ENCODE assay signal across 9 cellular contexts in the genomic region with DNA sequence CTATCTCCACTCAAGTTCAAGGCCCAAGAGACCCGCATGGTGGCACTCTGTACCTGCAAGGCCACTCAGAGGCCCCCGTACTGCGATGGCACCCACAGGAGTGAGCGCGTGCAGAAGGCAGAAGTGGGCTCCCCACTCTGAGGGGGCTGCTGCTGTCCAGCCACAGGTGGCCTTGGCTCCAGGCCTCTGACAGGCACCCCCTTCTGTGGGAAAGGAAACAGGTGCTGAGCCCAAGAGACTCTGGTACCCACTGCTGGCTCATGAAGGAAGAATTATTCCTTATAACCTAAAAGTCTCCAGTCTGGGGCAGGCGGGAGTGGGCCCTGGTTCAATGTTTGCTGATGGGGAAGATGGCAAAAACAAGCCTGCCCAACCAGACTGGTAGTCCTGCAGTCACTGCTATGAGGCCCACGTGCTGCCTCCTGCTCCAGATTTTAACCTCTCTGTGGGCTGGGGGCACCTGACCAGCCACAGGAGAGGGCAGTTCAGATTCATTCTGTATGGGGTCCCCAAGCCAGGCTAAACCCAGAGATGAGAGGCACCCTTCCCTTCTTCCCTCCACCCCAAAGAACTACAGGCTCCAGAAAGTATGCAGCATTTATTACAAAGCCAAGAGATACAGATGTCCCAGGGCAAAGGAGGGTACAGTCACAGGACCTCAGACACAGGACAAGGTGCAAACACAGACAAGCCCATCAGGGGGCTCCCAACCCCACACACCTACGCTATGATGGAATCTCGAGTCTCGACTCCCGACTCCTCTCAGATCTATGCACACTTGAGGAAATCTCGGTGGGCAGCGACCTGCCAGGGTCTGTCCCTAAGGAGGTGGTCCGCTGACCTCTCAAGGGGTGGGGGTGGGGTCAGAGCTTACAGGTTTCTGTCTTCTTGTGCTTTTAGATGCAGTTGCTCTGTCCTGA. TPM values are rescaled to one million over a fixed set of nuclear protein-coding genes. Genes with fewer than 3 reads are reported as not detected.
DNase-seq lines count a peak whose midpoint lies in the region; ATAC-seq, FAIRE-seq and TF ChIP-seq lines count a peak whose summit lies in the region.
"Had no signal": no experiment of that assay in that cellular context is flagged by ENCODE, and none has a peak within 500 bp of the region (broad histone marks: within the 10 kb centered on the region; RNA-seq: fewer than 3 reads in every experiment).

No MANE protein-coding gene starts in this region.

- TF ChIP-seq POLR2A in HepG2 (IDR thresholded peaks at IDR 0.05; ENCODE audit: insufficient read depth in 1 of 2, low read depth in 2 of 2, low read length in 2 of 2): peak in 1 of 2 experiments; percentile 60; a peak in 1 of 4 replicates

- H3K9ac ChIP-seq in BLaER1 (0 out of 2 replicates have a peak overlapping the region, but pooled peaks have one; percentile 22), HepG2 (ENCODE audit: insufficient read depth, low read depth, low read length) (no peak overlapping the region)

- 77% methylated on average over 11 of the region's 14 CpGs for WGBS in HepG2 (ENCODE audit: low lambda C conversion rate)

- H4K20me1 ChIP-seq in BLaER1: peaks cover 49% of the 10 kb centered on the region
- H4K20me1 ChIP-seq in HepG2 (ENCODE audit: insufficient read depth, low read length): peaks cover 20% of the 10 kb centered on the region; the same call in 1 of the 2 replicates

- H3K27ac Mint-ChIP-seq in activated T-cell treated with anti-CD3 and anti-CD28 coated beads, Interleukin-2, amount 50 U/mL, for 72 hours: peak overlapping the region; percentile 62
- H3K27ac Mint-ChIP-seq: mesothelial cell of epicardium had no signal

- FAIRE-seq in HepG2 (lab: Jason Lieb, UNC) (no peak), GM19239 (lab: Jason Lieb, UNC) (no peak)

- peaks cover 35% of the 10 kb centered on the region for H3K36me3 ChIP-seq in BLaER1
- H3K36me3 ChIP-seq in HepG2 (replicated peaks in 1 of 2; ENCODE audit: control insufficient read depth in 1 of 2, insufficient read depth in 2 of 2, low read length in 2 of 2): peaks cover 20 to 42% of the 10 kb centered on the region in 2 experiments

- H3K4me1 ChIP-seq in BLaER1 (peaks cover 83% of the 10 kb centered on the region), HepG2 (ENCODE audit: insufficient read depth, low read length) (peaks cover 54% of the 10 kb centered on the region)

- in situ Hi-C loops in GM13976 (cut with MboI; ENCODE audit: low sequenced_read_pairs, unreplicated experiment) (no loop called here), HepG2 (cut with HindIII; ENCODE audit: extremely low pct_ligation_motif_present, low pct_unique_long_range_greater_than_20kb) (loop anchor here (5.0 kb wide), 1 partner anchor 56 kb away; no protein-coding TSS in a partner anchor)

- no peak overlapping the region for H3K4me3 ChIP-seq in BLaER1
- no peak overlapping the region for H3K4me3 ChIP-seq in HepG2 (replicated peaks in 1 of 3; ENCODE audit: insufficient read depth in 1 of 3, low read depth in 2 of 3, low read length in 3 of 3)

- TF ChIP-seq EP300 in HepG2 (IDR thresholded peaks at IDR 0.05; ENCODE audit: low read depth in 2 of 2, low read length in 2 of 2) (no peak), HepG2 (CRISPR knock-in tag; IDR thresholded peaks at IDR 0.05; ENCODE audit: borderline replicate concordance) (no peak)

- no peaks in the 10 kb centered on the region for H3K27me3 Mint-ChIP-seq in activated T-cell treated with anti-CD3 and anti-CD28 coated beads, Interleukin-2, amount 50 U/mL, for 72 hours (ENCODE audit: low read depth)

- TF ChIP-seq CTCF in GM13976 (IDR thresholded peaks at IDR 0.05; ENCODE audit: borderline replicate concordance, control extremely low read depth, extremely low read depth, insufficient read depth, missing control alignments) (peak; percentile 17), HepG2 (CRISPR knock-in tag; IDR thresholded peaks at IDR 0.05) (peak; percentile 70)

- CTCF ChIA-PET in HepG2 (lab: Yijun Ruan, JAX; ENCODE audit: low intra/inter-chr PET ratio, low total read pairs): interaction anchor here (1.0 to 3.6 kb wide), 3 partner anchors 14 to 66 kb away, joined by 3 to 37 read pairs (median 6); partner anchors contain the start of gene PCGF2

- DNase-seq in GM13976 (ENCODE audit: low spot score) (no peak), HepG2 (ENCODE audit: low spot score) (peak; percentile 68), NCI-H748 (lab: John Stamatoyannopoulos, UW; ENCODE audit: unreplicated experiment) (no peak), GM19239 (ENCODE audit: insufficient read length, low spot score) (no peak), mesenteric fat pad (ENCODE audit: low spot score) (no peak)
- peak in 1 of 2 donors; percentile 46 for DNase-seq in activated T-cell treated with anti-CD3 and anti-CD28 coated beads, Interleukin-2, amount 50 U/mL, for 72 hours

- H3K27me3 ChIP-seq in BLaER1: no peaks in the 10 kb centered on the region
- H3K27me3 ChIP-seq in HepG2 (ENCODE audit: control insufficient read depth in 1 of 2, insufficient read depth in 2 of 2, low read length in 2 of 2): no peaks in the 10 kb centered on the region

- no peak overlapping the region for H2AFZ ChIP-seq in HepG2 (ENCODE audit: low read length)

- POLR2A ChIA-PET in HepG2 (lab: Yijun Ruan, JAX): interaction anchor here (0.8 to 2.2 kb wide), 5 partner anchors 12 to 76 kb away, joined by 3 to 27 read pairs (median 4); no protein-coding TSS in a partner anchor

- H3K9me3 Mint-ChIP-seq in activated T-cell treated with anti-CD3 and anti-CD28 coated beads, Interleukin-2, amount 50 U/mL, for 72 hours: no peaks in the 10 kb centered on the region
- H3K9me3 Mint-ChIP-seq: mesothelial cell of epicardium had no signal

- H3K4me2 ChIP-seq in BLaER1 (peak overlapping the region; percentile 42), HepG2 (ENCODE audit: low read depth, low read length) (no peak overlapping the region)

- peaks cover 26% of the 10 kb centered on the region for H3K79me2 ChIP-seq in HepG2 (ENCODE audit: insufficient read depth, low read length)

- H3K9me3 ChIP-seq in BLaER1 (no peaks in the 10 kb centered on the region), HepG2 (ENCODE audit: low read length) (no peaks in the 10 kb centered on the region)

- BruUV-seq in HepG2 (replicated peaks; lab: Mats Ljungman, UMichigan): TSS peak; percentile 27

- peaks cover 1% of the 10 kb centered on the region in 2 donors for H3K36me3 Mint-ChIP-seq in activated T-cell treated with anti-CD3 and anti-CD28 coated beads, Interleukin-2, amount 50 U/mL, for 72 hours (ENCODE audit: insufficient read depth in 2 of 2)

- H3K27ac ChIP-seq in BLaER1 (0 out of 2 replicates have a peak overlapping the region, but pooled peaks have one; percentile 8), HepG2 (ENCODE audit: extremely low read length, insufficient read depth, low read length) (peak overlapping the region; percentile 18)

- peak in 1 of 2 donors; percentile 16 for ATAC-seq in activated T-cell treated with anti-CD3 and anti-CD28 coated beads, Interleukin-2, amount 50 U/mL, for 72 hours (replicated peaks in 1 of 2)
- ATAC-seq in HepG2 (peak; percentile 29), GM18873 (IDR thresholded peaks at IDR 0.05; ENCODE audit: low FRiP score, unreplicated experiment) (no peak)

- peaks cover 58% of the 10 kb centered on the region for H3K4me1 Mint-ChIP-seq in activated T-cell treated with anti-CD3 and anti-CD28 coated beads, Interleukin-2, amount 50 U/mL, for 72 hours (ENCODE audit: low read depth)

- TF ChIP-seq RAD21 in HepG2 (CRISPR knock-in tag; IDR thresholded peaks at IDR 0.05): peak; percentile 55

- peak overlapping the region; percentile 43 to 50 for H3K4me3 Mint-ChIP-seq in activated T-cell treated with anti-CD3 and anti-CD28 coated beads, Interleukin-2, amount 50 U/mL, for 72 hours
- H3K4me3 Mint-ChIP-seq: mesothelial cell of epicardium had no signal

- intact Hi-C loops in HepG2 (cut with micrococcal nuclease; ENCODE audit: unreplicated experiment): no loop called here

RNA-seq across cellular contexts. Expression of gene CISD3, which starts 3.4 kb away (rescaled TPM):
- total RNA-seq in activated T-cell treated with anti-CD3 and anti-CD28 coated beads, Interleukin-2, amount 50 U/mL, for 72 hours: 10 to 100 TPM; 25.5 to 27.8 TPM
- total RNA-seq in HepG2 (2016; rRNA removed; fragmentation: Illumina TruSeq; extraction: Trizol): 34.1 and 42.6 TPM in 2 replicates
- total RNA-seq in HepG2 (2016; cell fraction: cytosol; rRNA removed; fragmentation: Illumina TruSeq; extraction: Trizol; ENCODE audit: low read depth): 64.2 and 89.3 TPM in 2 replicates
- 38.9 and 39.2 TPM in 2 replicates for total RNA-seq in HepG2 (2016; cell fraction: insoluble cytoplasmic fraction; rRNA removed; fragmentation: Illumina TruSeq; extraction: Trizol)
- total RNA-seq in HepG2 (2016; cell fraction: membrane; rRNA removed; fragmentation: Illumina TruSeq; extraction: Trizol): 72.8 and 92.2 TPM in 2 replicates
- 12.0 and 15.5 TPM in 2 replicates for total RNA-seq in HepG2 (2016; cell fraction: nucleus; rRNA removed; fragmentation: Illumina TruSeq; extraction: Trizol)
- polyA plus RNA-seq in HepG2 (2011; rRNA removed): 30.0 and 34.9 TPM in 2 replicates
- 15.0 and 24.9 TPM in 2 replicates for polyA plus RNA-seq in HepG2 (2011; cell fraction: cytosol; rRNA removed)
- 10.7 and 11.5 TPM in 2 replicates for polyA plus RNA-seq in HepG2 (2011; cell fraction: nucleus; rRNA removed)
- 34.2 TPM in 2 replicates for polyA plus RNA-seq in HepG2 (2012)
- polyA plus RNA-seq in HepG2 (2016; cell fraction: cytosol; fragmentation: Illumina TruSeq; extraction: Trizol; ENCODE audit: low read depth): 183 and 249 TPM in 2 replicates
- polyA plus RNA-seq in HepG2 (2016; cell fraction: insoluble cytoplasmic fraction; fragmentation: Illumina TruSeq; extraction: Trizol; ENCODE audit: low read depth): 69.7 and 77.8 TPM in 2 replicates
- polyA plus RNA-seq in HepG2 (2016; cell fraction: membrane; fragmentation: Illumina TruSeq; extraction: Trizol; ENCODE audit: low read depth): 135 and 168 TPM in 2 replicates
- 46.2 and 46.8 TPM in 2 replicates for polyA plus RNA-seq in HepG2 (2016; cell fraction: nucleus; fragmentation: Illumina TruSeq; extraction: Trizol; ENCODE audit: insufficient read depth, low read depth)
- 16.1 and 27.0 TPM in 2 replicates for polyA minus RNA-seq in HepG2 (2011; rRNA and poly(A)+ RNA removed; ENCODE audit: low replicate concordance)
- 7.2 and 7.7 TPM in 2 replicates for polyA minus RNA-seq in HepG2 (2011; cell fraction: cytosol; rRNA and poly(A)+ RNA removed)
- 7.1 and 8.1 TPM in 2 replicates for polyA minus RNA-seq in HepG2 (2011; cell fraction: nucleus; rRNA and poly(A)+ RNA removed)
- total RNA-seq in mesenteric fat pad: 44.6 TPM

RNA-seq across cellular contexts. Expression of gene PCGF2, which starts 14.6 kb away (rescaled TPM):
- 1 to 10 TPM; 2.7 to 7.7 TPM for total RNA-seq in activated T-cell treated with anti-CD3 and anti-CD28 coated beads, Interleukin-2, amount 50 U/mL, for 72 hours
- total RNA-seq in HepG2 (2016; rRNA removed; fragmentation: Illumina TruSeq; extraction: Trizol): 11.6 and 11.7 TPM in 2 replicates
- total RNA-seq in HepG2 (2016; cell fraction: cytosol; rRNA removed; fragmentation: Illumina TruSeq; extraction: Trizol; ENCODE audit: low read depth): 12.6 and 19.2 TPM in 2 replicates
- total RNA-seq in HepG2 (2016; cell fraction: insoluble cytoplasmic fraction; rRNA removed; fragmentation: Illumina TruSeq; extraction: Trizol): 8.9 and 11.5 TPM in 2 replicates
- 33.3 and 35.3 TPM in 2 replicates for total RNA-seq in HepG2 (2016; cell fraction: membrane; rRNA removed; fragmentation: Illumina TruSeq; extraction: Trizol)
- 13.3 and 14.9 TPM in 2 replicates for total RNA-seq in HepG2 (2016; cell fraction: nucleus; rRNA removed; fragmentation: Illumina TruSeq; extraction: Trizol)
- polyA plus RNA-seq in HepG2 (2011; rRNA removed): 29.4 and 30.6 TPM in 2 replicates
- polyA plus RNA-seq in HepG2 (2011; cell fraction: cytosol; rRNA removed): 18.7 and 30.8 TPM in 2 replicates
- 53.9 and 68.1 TPM in 2 replicates for polyA plus RNA-seq in HepG2 (2011; cell fraction: nucleus; rRNA removed)
- 32.6 and 40.9 TPM in 2 replicates for polyA plus RNA-seq in HepG2 (2012)
- 194 and 224 TPM in 2 replicates for polyA plus RNA-seq in HepG2 (2016; cell fraction: cytosol; fragmentation: Illumina TruSeq; extraction: Trizol; ENCODE audit: low read depth)
- 44.1 and 62.1 TPM in 2 replicates for polyA plus RNA-seq in HepG2 (2016; cell fraction: insoluble cytoplasmic fraction; fragmentation: Illumina TruSeq; extraction: Trizol; ENCODE audit: low read depth)
- 209 and 253 TPM in 2 replicates for polyA plus RNA-seq in HepG2 (2016; cell fraction: membrane; fragmentation: Illumina TruSeq; extraction: Trizol; ENCODE audit: low read depth)
- 85.1 and 95.0 TPM in 2 replicates for polyA plus RNA-seq in HepG2 (2016; cell fraction: nucleus; fragmentation: Illumina TruSeq; extraction: Trizol; ENCODE audit: insufficient read depth, low read depth)
- 11.1 and 38.8 TPM in 2 replicates for polyA minus RNA-seq in HepG2 (2011; rRNA and poly(A)+ RNA removed; ENCODE audit: low replicate concordance)
- polyA minus RNA-seq in HepG2 (2011; cell fraction: cytosol; rRNA and poly(A)+ RNA removed): 30.5 and 32.4 TPM in 2 replicates
- polyA minus RNA-seq in HepG2 (2011; cell fraction: nucleus; rRNA and poly(A)+ RNA removed): 13.9 and 14.2 TPM in 2 replicates
- total RNA-seq in mesenteric fat pad: 40.7 TPM

RNA-seq across cellular contexts. Expression of gene PSMB3, which starts 19.0 kb away (rescaled TPM):
- 100 to 1,000 TPM; 182 to 190 TPM for total RNA-seq in activated T-cell treated with anti-CD3 and anti-CD28 coated beads, Interleukin-2, amount 50 U/mL, for 72 hours
- total RNA-seq in HepG2 (2016; rRNA removed; fragmentation: Illumina TruSeq; extraction: Trizol) (517 and 688 TPM in 2 replicates), mesenteric fat pad (145 TPM)
- total RNA-seq in HepG2 (2016; cell fraction: cytosol; rRNA removed; fragmentation: Illumina TruSeq; extraction: Trizol; ENCODE audit: low read depth): 265 and 305 TPM in 2 replicates
- 517 and 718 TPM in 2 replicates for total RNA-seq in HepG2 (2016; cell fraction: insoluble cytoplasmic fraction; rRNA removed; fragmentation: Illumina TruSeq; extraction: Trizol)
- total RNA-seq in HepG2 (2016; cell fraction: membrane; rRNA removed; fragmentation: Illumina TruSeq; extraction: Trizol): 175 and 189 TPM in 2 replicates
- total RNA-seq in HepG2 (2016; cell fraction: nucleus; rRNA removed; fragmentation: Illumina TruSeq; extraction: Trizol): 146 and 163 TPM in 2 replicates
- polyA plus RNA-seq in HepG2 (2011; rRNA removed): 317 and 366 TPM in 2 replicates
- polyA plus RNA-seq in HepG2 (2011; cell fraction: cytosol; rRNA removed): 470 and 640 TPM in 2 replicates
- polyA plus RNA-seq in HepG2 (2011; cell fraction: nucleus; rRNA removed): 121 and 122 TPM in 2 replicates
- polyA plus RNA-seq in HepG2 (2012): 167 and 213 TPM in 2 replicates
- 206 and 222 TPM in 2 replicates for polyA plus RNA-seq in HepG2 (2016; cell fraction: cytosol; fragmentation: Illumina TruSeq; extraction: Trizol; ENCODE audit: low read depth)
- 578 and 618 TPM in 2 replicates for polyA plus RNA-seq in HepG2 (2016; cell fraction: insoluble cytoplasmic fraction; fragmentation: Illumina TruSeq; extraction: Trizol; ENCODE audit: low read depth)
- polyA plus RNA-seq in HepG2 (2016; cell fraction: membrane; fragmentation: Illumina TruSeq; extraction: Trizol; ENCODE audit: low read depth): 134 and 136 TPM in 2 replicates
- polyA plus RNA-seq in HepG2 (2016; cell fraction: nucleus; fragmentation: Illumina TruSeq; extraction: Trizol; ENCODE audit: insufficient read depth, low read depth): 227 and 228 TPM in 2 replicates
- 383 and 657 TPM in 2 replicates for polyA minus RNA-seq in HepG2 (2011; rRNA and poly(A)+ RNA removed; ENCODE audit: low replicate concordance)
- 84.9 and 103 TPM in 2 replicates for polyA minus RNA-seq in HepG2 (2011; cell fraction: cytosol; rRNA and poly(A)+ RNA removed)
- polyA minus RNA-seq in HepG2 (2011; cell fraction: nucleus; rRNA and poly(A)+ RNA removed): 32.9 and 35.0 TPM in 2 replicates

RNA-seq across cellular contexts. Expression of gene MLLT6, which starts 28.5 kb away (rescaled TPM):
- 100 to 1,000 TPM; 251 to 263 TPM for total RNA-seq in activated T-cell treated with anti-CD3 and anti-CD28 coated beads, Interleukin-2, amount 50 U/mL, for 72 hours
- total RNA-seq in HepG2 (2016; rRNA removed; fragmentation: Illumina TruSeq; extraction: Trizol) (27.6 and 50.7 TPM in 2 replicates), mesenteric fat pad (77.0 TPM)
- 41.1 and 41.6 TPM in 2 replicates for total RNA-seq in HepG2 (2016; cell fraction: cytosol; rRNA removed; fragmentation: Illumina TruSeq; extraction: Trizol; ENCODE audit: low read depth)
- total RNA-seq in HepG2 (2016; cell fraction: insoluble cytoplasmic fraction; rRNA removed; fragmentation: Illumina TruSeq; extraction: Trizol): 23.9 and 54.9 TPM in 2 replicates
- total RNA-seq in HepG2 (2016; cell fraction: membrane; rRNA removed; fragmentation: Illumina TruSeq; extraction: Trizol): 44.6 and 48.3 TPM in 2 replicates
- 51.1 and 58.3 TPM in 2 replicates for total RNA-seq in HepG2 (2016; cell fraction: nucleus; rRNA removed; fragmentation: Illumina TruSeq; extraction: Trizol)
- polyA plus RNA-seq in HepG2 (2011; rRNA removed): 69.5 TPM in 2 replicates
- polyA plus RNA-seq in HepG2 (2011; cell fraction: cytosol; rRNA removed): 20.9 and 26.0 TPM in 2 replicates
- 261 and 305 TPM in 2 replicates for polyA plus RNA-seq in HepG2 (2011; cell fraction: nucleus; rRNA removed)
- polyA plus RNA-seq in HepG2 (2012): 56.0 and 70.4 TPM in 2 replicates
- polyA plus RNA-seq in HepG2 (2016; cell fraction: cytosol; fragmentation: Illumina TruSeq; extraction: Trizol; ENCODE audit: low read depth): 2.1 and 3.2 TPM in 2 replicates
- polyA plus RNA-seq in HepG2 (2016; cell fraction: insoluble cytoplasmic fraction; fragmentation: Illumina TruSeq; extraction: Trizol; ENCODE audit: low read depth): 25.3 and 28.2 TPM in 2 replicates
- 10.7 and 10.9 TPM in 2 replicates for polyA plus RNA-seq in HepG2 (2016; cell fraction: membrane; fragmentation: Illumina TruSeq; extraction: Trizol; ENCODE audit: low read depth)
- polyA plus RNA-seq in HepG2 (2016; cell fraction: nucleus; fragmentation: Illumina TruSeq; extraction: Trizol; ENCODE audit: insufficient read depth, low read depth): 142 and 147 TPM in 2 replicates
- polyA minus RNA-seq in HepG2 (2011; rRNA and poly(A)+ RNA removed; ENCODE audit: low replicate concordance): 89.8 and 99.9 TPM in 2 replicates
- polyA minus RNA-seq in HepG2 (2011; cell fraction: cytosol; rRNA and poly(A)+ RNA removed): 29.2 and 32.2 TPM in 2 replicates
- 156 and 194 TPM in 2 replicates for polyA minus RNA-seq in HepG2 (2011; cell fraction: nucleus; rRNA and poly(A)+ RNA removed)

RNA-seq across cellular contexts. Expression of gene EPOP, which starts 58.8 kb away (rescaled TPM):
- 10 to 100 TPM; 30.3 to 37.4 TPM for total RNA-seq in activated T-cell treated with anti-CD3 and anti-CD28 coated beads, Interleukin-2, amount 50 U/mL, for 72 hours
- 29.0 and 37.8 TPM in 2 replicates for total RNA-seq in HepG2 (2016; rRNA removed; fragmentation: Illumina TruSeq; extraction: Trizol)
- total RNA-seq in HepG2 (2016; cell fraction: cytosol; rRNA removed; fragmentation: Illumina TruSeq; extraction: Trizol; ENCODE audit: low read depth): 20.7 and 21.2 TPM in 2 replicates
- 22.9 and 36.8 TPM in 2 replicates for total RNA-seq in HepG2 (2016; cell fraction: insoluble cytoplasmic fraction; rRNA removed; fragmentation: Illumina TruSeq; extraction: Trizol)
- 65.8 and 69.1 TPM in 2 replicates for total RNA-seq in HepG2 (2016; cell fraction: membrane; rRNA removed; fragmentation: Illumina TruSeq; extraction: Trizol)
- 17.6 and 17.8 TPM in 2 replicates for total RNA-seq in HepG2 (2016; cell fraction: nucleus; rRNA removed; fragmentation: Illumina TruSeq; extraction: Trizol)
- polyA plus RNA-seq in HepG2 (2011; rRNA removed): 13.9 and 14.7 TPM in 2 replicates
- 14.1 and 17.0 TPM in 2 replicates for polyA plus RNA-seq in HepG2 (2011; cell fraction: cytosol; rRNA removed)
- 10.9 and 12.1 TPM in 2 replicates for polyA plus RNA-seq in HepG2 (2011; cell fraction: nucleus; rRNA removed)
- polyA plus RNA-seq in HepG2 (2012): 17.9 and 19.9 TPM in 2 replicates
- 26.4 and 26.9 TPM in 2 replicates for polyA plus RNA-seq in HepG2 (2016; cell fraction: cytosol; fragmentation: Illumina TruSeq; extraction: Trizol; ENCODE audit: low read depth)
- polyA plus RNA-seq in HepG2 (2016; cell fraction: insoluble cytoplasmic fraction; fragmentation: Illumina TruSeq; extraction: Trizol; ENCODE audit: low read depth): 46.7 and 55.1 TPM in 2 replicates
- 71.4 and 76.4 TPM in 2 replicates for polyA plus RNA-seq in HepG2 (2016; cell fraction: membrane; fragmentation: Illumina TruSeq; extraction: Trizol; ENCODE audit: low read depth)
- 43.8 and 45.7 TPM in 2 replicates for polyA plus RNA-seq in HepG2 (2016; cell fraction: nucleus; fragmentation: Illumina TruSeq; extraction: Trizol; ENCODE audit: insufficient read depth, low read depth)
- polyA minus RNA-seq in HepG2 (2011; rRNA and poly(A)+ RNA removed; ENCODE audit: low replicate concordance): 4.2 and 17.4 TPM in 2 replicates
- 14.9 and 17.2 TPM in 2 replicates for polyA minus RNA-seq in HepG2 (2011; cell fraction: cytosol; rRNA and poly(A)+ RNA removed)
- polyA minus RNA-seq in HepG2 (2011; cell fraction: nucleus; rRNA and poly(A)+ RNA removed): 5.9 and 6.3 TPM in 2 replicates
- total RNA-seq in mesenteric fat pad: 2.5 TPM
